ENCODE assay signal across 18 cellular contexts in the genomic region with DNA sequence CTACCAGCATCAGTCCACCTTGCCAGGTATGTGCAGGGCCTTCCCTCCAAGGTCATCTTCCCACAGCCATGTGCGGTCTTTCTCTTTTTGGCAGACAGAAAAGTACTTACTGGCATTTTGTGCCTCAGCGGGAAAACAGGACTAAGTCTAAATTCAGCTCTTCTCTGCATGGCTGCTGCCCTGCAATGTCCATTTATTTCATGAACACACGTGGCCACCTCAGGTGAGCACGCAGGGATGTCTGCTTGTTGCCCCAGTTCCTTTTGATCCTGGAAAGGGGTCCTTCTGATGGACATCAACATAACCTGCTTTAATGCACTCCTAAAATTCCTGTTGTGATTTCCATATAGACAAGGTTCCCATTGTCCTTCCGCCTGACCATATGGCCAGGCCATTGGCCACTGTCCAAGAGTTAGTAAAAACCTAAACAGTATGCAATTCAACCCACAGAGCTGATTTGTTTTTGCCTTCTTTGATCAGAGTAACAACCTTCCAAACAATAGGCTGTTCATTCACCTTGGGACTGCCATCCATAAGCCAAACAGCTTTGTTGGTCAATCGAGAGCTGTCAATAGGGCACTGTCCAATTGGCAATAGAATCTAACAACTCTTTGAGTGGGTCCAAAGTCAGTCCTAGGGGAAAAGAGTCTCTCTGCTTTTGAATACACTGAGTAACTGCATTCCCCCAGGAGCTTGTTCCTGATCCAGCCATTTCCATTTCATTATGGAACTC. TPM values are rescaled to one million over a fixed set of nuclear protein-coding genes. Genes with fewer than 3 reads are reported as not detected.
DNase-seq lines count a peak whose midpoint lies in the region; ATAC-seq and TF ChIP-seq lines count a peak whose summit lies in the region.
"Had no signal": no experiment of that assay in that cellular context is flagged by ENCODE, and none has a peak within 500 bp of the region (broad histone marks: within the 10 kb centered on the region; RNA-seq: fewer than 3 reads in every experiment).

No MANE protein-coding gene starts in this region.

- H2AFZ ChIP-seq in GM23338 (peak overlapping the region; percentile 20; the same call in 1 of the 2 replicates), hepatocyte (no peak overlapping the region)

- H3K4me3 ChIP-seq in GM23338 (no peak overlapping the region), hepatocyte (no peak overlapping the region), brain microvascular endothelial cell (ENCODE audit: low read depth, low read length) (no peak overlapping the region)
- H3K4me3 ChIP-seq: Peyer's patch had no signal

- H3K9me3 Mint-ChIP-seq in GM23338: peaks cover 31% of the 10 kb centered on the region
- H3K9me3 Mint-ChIP-seq in activated CD4-positive, alpha-beta T cell treated with anti-CD3 and anti-CD28 coated beads, Interleukin-2, amount 10 ng/mL, durations not matched to agents 7 days and 5 days: peaks cover 11% of the 10 kb centered on the region

- peaks cover 4% of the 10 kb centered on the region; the same call in 2 of the 3 replicates for H3K36me3 Mint-ChIP-seq in GM23338 (ENCODE audit: low read depth)
- H3K36me3 Mint-ChIP-seq in activated CD4-positive, alpha-beta T cell treated with anti-CD3 and anti-CD28 coated beads, Interleukin-2, amount 10 ng/mL, durations not matched to agents 7 days and 5 days (ENCODE audit: low read depth): no peaks in the 10 kb centered on the region
- H3K36me3 Mint-ChIP-seq: CD14-positive monocyte had no signal

- TF ChIP-seq CTCF in GM23338 (conservative IDR thresholded peaks at IDR 0.05; ENCODE audit: low read depth in 2 of 2) (no peak), hepatocyte (IDR thresholded peaks at IDR 0.05; ENCODE audit: poor library complexity) (no peak), brain microvascular endothelial cell (IDR thresholded peaks at IDR 0.05; ENCODE audit: low read depth, low read length, missing control alignments) (no peak)

- H3K4me2 ChIP-seq in GM23338 (no peak overlapping the region), hepatocyte (no peak overlapping the region)

- H3K36me3 ChIP-seq in GM23338 (ENCODE audit: insufficient read depth): no peaks in the 10 kb centered on the region; the same call in 1 of the 2 replicates
- H3K36me3 ChIP-seq in hepatocyte (replicated peaks; ENCODE audit: insufficient read depth, low read depth): no peaks in the 10 kb centered on the region
- no peaks in the 10 kb centered on the region for H3K36me3 ChIP-seq in brain microvascular endothelial cell (replicated peaks)
- H3K36me3 ChIP-seq: Peyer's patch had no signal

- H3K79me2 ChIP-seq in GM23338 (replicated peaks; ENCODE audit: insufficient read depth) (no peaks in the 10 kb centered on the region), hepatocyte (no peaks in the 10 kb centered on the region)

- H4K20me1 ChIP-seq in GM23338 (replicated peaks; ENCODE audit: insufficient read depth) (no peaks in the 10 kb centered on the region), hepatocyte (ENCODE audit: insufficient read depth, poor library complexity, severe bottlenecking) (no peaks in the 10 kb centered on the region)

- H3F3A ChIP-seq in GM23338 (replicated peaks; ENCODE audit: low read depth): no peaks in the 10 kb centered on the region

- H3K9me2 ChIP-seq in GM23338 (ENCODE audit: insufficient read depth) (0 out of 2 replicates have a peak, but pooled peaks cover 6% of the 10 kb centered on the region), hepatocyte (replicated peaks; ENCODE audit: insufficient read depth) (no peaks in the 10 kb centered on the region)

- ATAC-seq in GM23338: no peak
- ATAC-seq in HG02884 (IDR thresholded peaks at IDR 0.05; ENCODE audit: unreplicated experiment): no peak

- CTCF ChIA-PET in activated CD4-positive, alpha-beta T cell treated with anti-CD3 and anti-CD28 coated beads, Interleukin-2, amount 10 ng/mL, durations not matched to agents 7 days and 5 days (lab: Charles Lee): interaction anchor here (0.6 kb wide), 1 partner anchor 100 kb away, joined by 3 read pairs; no protein-coding TSS in a partner anchor

- H3K27me3 ChIP-seq in GM23338 (ENCODE audit: insufficient read depth) (no peaks in the 10 kb centered on the region), hepatocyte (no peaks in the 10 kb centered on the region), brain microvascular endothelial cell (replicated peaks) (peaks cover 2% of the 10 kb centered on the region)
- H3K27me3 ChIP-seq: Peyer's patch had no signal

- no peak overlapping the region for H3K4me3 Mint-ChIP-seq in GM23338
- no peak overlapping the region for H3K4me3 Mint-ChIP-seq in activated CD4-positive, alpha-beta T cell treated with anti-CD3 and anti-CD28 coated beads, Interleukin-2, amount 10 ng/mL, durations not matched to agents 7 days and 5 days
- H3K4me3 Mint-ChIP-seq: CD14-positive monocyte had no signal

- WGBS in hepatocyte (ENCODE audit: low lambda C conversion rate, missing lambda C conversion rate): 86% methylated on average over 6 of the region's 6 CpGs

- H3K4me1 ChIP-seq in GM23338 (ENCODE audit: insufficient read depth) (no peaks in the 10 kb centered on the region), hepatocyte (ENCODE audit: insufficient read depth) (no peaks in the 10 kb centered on the region)

- no peak for DNase-seq in GM23338 (ENCODE audit: low spot score)
- DNase-seq in SW480 (ENCODE audit: low spot score): peak; percentile 71
- DNase-seq in hepatocyte (ENCODE audit: low spot score): peak; percentile 13
- DNase-seq in pons (ENCODE audit: low spot score): peak; percentile 82
- DNase-seq in NCI-H524 treated with DMSO at 0.1 percent for 48 hours (lab: John Stamatoyannopoulos, UW): no peak
- DNase-seq in activated CD4-positive, alpha-beta T cell treated with anti-CD3 and anti-CD28 coated beads, Interleukin-2, amount 10 ng/mL, durations not matched to agents 7 days and 5 days: no peak
- DNase-seq in brain microvascular endothelial cell: no peak
- DNase-seq: ACHN, Caco-2, NCI-H187, NCI-H2171, NCI-H446 treated with DMSO at 0.1 percent for 48 hours, Peyer's patch, SIG-M5 had no signal

- POLR2A ChIA-PET in activated CD4-positive, alpha-beta T cell treated with anti-CD3 and anti-CD28 coated beads, Interleukin-2, amount 10 ng/mL, durations not matched to agents 7 days and 5 days (lab: Charles Lee): no interaction called here

- in situ Hi-C loops in brain microvascular endothelial cell (cut with HindIII; ENCODE audit: low pct_ligation_motif_present, low sequenced_read_pairs): no loop called here

- no peak overlapping the region for H3K27ac ChIP-seq in GM23338 (ENCODE audit: low read depth)
- H3K27ac ChIP-seq in hepatocyte: peak overlapping the region; percentile 79
- H3K27ac ChIP-seq in brain microvascular endothelial cell: no peak overlapping the region
- H3K27ac ChIP-seq: HL-60 had no signal

- H3K4me1 Mint-ChIP-seq in GM23338: no peaks in the 10 kb centered on the region
- H3K4me1 Mint-ChIP-seq in activated CD4-positive, alpha-beta T cell treated with anti-CD3 and anti-CD28 coated beads, Interleukin-2, amount 10 ng/mL, durations not matched to agents 7 days and 5 days: no peaks in the 10 kb centered on the region
- H3K4me1 Mint-ChIP-seq: CD14-positive monocyte had no signal

- H3K9me3 ChIP-seq in hepatocyte (ENCODE audit: low read depth): no peaks in the 10 kb centered on the region
- H3K9me3 ChIP-seq: Peyer's patch had no signal

- no peak overlapping the region for H3K27ac Mint-ChIP-seq in GM23338
- no peak overlapping the region for H3K27ac Mint-ChIP-seq in activated CD4-positive, alpha-beta T cell treated with anti-CD3 and anti-CD28 coated beads, Interleukin-2, amount 10 ng/mL, durations not matched to agents 7 days and 5 days
- H3K27ac Mint-ChIP-seq: CD14-positive monocyte had no signal

- peaks cover 3% of the 10 kb centered on the region for H3K27me3 Mint-ChIP-seq in GM23338 (ENCODE audit: insufficient read depth, low read depth, poor library complexity)
- H3K27me3 Mint-ChIP-seq in activated CD4-positive, alpha-beta T cell treated with anti-CD3 and anti-CD28 coated beads, Interleukin-2, amount 10 ng/mL, durations not matched to agents 7 days and 5 days: peaks cover 21% of the 10 kb centered on the region

TF ChIP-seq in GM23338, 12 proteins besides CTCF, POLR2A, EP300 and RAD21 (continues in another document):
- TF ChIP-seq, protein P1, sequence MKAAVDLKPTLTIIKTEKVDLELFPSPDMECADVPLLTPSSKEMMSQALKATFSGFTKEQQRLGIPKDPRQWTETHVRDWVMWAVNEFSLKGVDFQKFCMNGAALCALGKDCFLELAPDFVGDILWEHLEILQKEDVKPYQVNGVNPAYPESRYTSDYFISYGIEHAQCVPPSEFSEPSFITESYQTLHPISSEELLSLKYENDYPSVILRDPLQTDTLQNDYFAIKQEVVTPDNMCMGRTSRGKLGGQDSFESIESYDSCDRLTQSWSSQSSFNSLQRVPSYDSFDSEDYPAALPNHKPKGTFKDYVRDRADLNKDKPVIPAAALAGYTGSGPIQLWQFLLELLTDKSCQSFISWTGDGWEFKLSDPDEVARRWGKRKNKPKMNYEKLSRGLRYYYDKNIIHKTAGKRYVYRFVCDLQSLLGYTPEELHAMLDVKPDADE (IDR thresholded peaks at IDR 0.05): no peak
- no peak for TF ChIP-seq POLR2AphosphoS5 (IDR thresholded peaks at IDR 0.05; ENCODE audit: low read depth)
- no peak for TF ChIP-seq JUNB (IDR thresholded peaks at IDR 0.05; ENCODE audit: unreplicated experiment)
- no peak for TF ChIP-seq EZH2 (IDR thresholded peaks at IDR 0.05; ENCODE audit: low read depth, unreplicated experiment)
- TF ChIP-seq STAT1 (IDR thresholded peaks at IDR 0.05; ENCODE audit: unreplicated experiment): no peak
- no peak for TF ChIP-seq ZNF331 (CRISPR knock-in tag; IDR thresholded peaks at IDR 0.05; ENCODE audit: low read depth)
- no peak for TF ChIP-seq CREB1 (CRISPR knock-in tag; IDR thresholded peaks at IDR 0.05; ENCODE audit: low read depth)
- no peak for TF ChIP-seq NANOG (IDR thresholded peaks at IDR 0.05; ENCODE audit: borderline replicate concordance)

RNA-seq across cellular contexts. Expression of gene TREH, which starts 5.9 kb away (rescaled TPM):
- total RNA-seq in GM23338 (2014; rRNA removed; shearing (Covaris generic)): not detected in 2 replicates
- polyA plus RNA-seq in GM23338 (2016; fragmentation: Nextera tagmentation; extraction: Ambion mirVana): 0.24 and 0.36 TPM in 2 replicates
- 6.6 and 10.2 TPM in 2 replicates for total RNA-seq in hepatocyte
- 10.7 and 15.1 TPM in 2 replicates for polyA plus RNA-seq in hepatocyte
- not detected for total RNA-seq in activated CD4-positive, alpha-beta T cell treated with anti-CD3 and anti-CD28 coated beads, Interleukin-2, amount 10 ng/mL, durations not matched to agents 7 days and 5 days
- total RNA-seq: Caco-2, H7 had no signal
- polyA plus RNA-seq: CD14-positive monocyte had no signal

Comparison
In these comparisons a context has a peak if more than half of its experiments do, and no peak if none do; other contexts are left out.
1. DNase-seq: peak in SW480 (single experiment), hepatocyte (single experiment) and pons (single experiment); none in GM23338 (single experiment), NCI-H524 treated with DMSO at 0.1 percent for 48 hours (single experiment), activated CD4-positive, alpha-beta T cell treated with anti-CD3 and anti-CD28 coated beads, Interleukin-2, amount 10 ng/mL, durations not matched to agents 7 days and 5 days (single experiment) and brain microvascular endothelial cell (single experiment).